9 cellular contexts compared by ENCODE assay signal in the genomic region with DNA sequence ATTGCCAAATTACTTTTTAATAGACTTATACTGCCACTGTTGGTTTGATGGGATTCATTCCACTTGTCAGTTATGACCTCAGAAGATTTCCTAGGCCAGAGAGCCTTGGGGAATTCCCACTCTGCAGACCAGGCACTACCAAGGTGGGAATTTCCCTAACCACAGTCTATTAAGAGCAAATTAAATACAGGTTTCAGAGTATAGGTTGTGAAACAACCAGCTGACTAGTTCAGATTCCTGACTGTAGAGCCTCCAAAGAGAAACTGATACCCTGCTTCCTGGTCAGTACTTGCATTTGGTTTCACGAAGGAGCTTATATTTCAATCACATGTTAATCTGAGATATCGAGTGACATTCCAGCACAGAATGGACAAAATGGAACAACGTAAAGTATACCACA.
A peak's percentile ranks its signal among the peaks of the same experiment; 100 is the strongest.
DNase-seq lines count a peak whose midpoint lies in the region; ATAC-seq, FAIRE-seq and TF ChIP-seq lines count a peak whose summit lies in the region.
"Had no signal": no experiment of that assay in that cellular context is flagged by ENCODE, and none has a peak within 500 bp of the region (broad histone marks: within the 10 kb centered on the region; RNA-seq: fewer than 3 reads in every experiment).

No MANE protein-coding gene starts in this region.

- WGBS in A549 (ENCODE audit: missing lambda C conversion rate): 73% methylated on average over 3 of the region's 3 CpGs

- TF ChIP-seq POLR2A in A549 (IDR thresholded peaks at IDR 0.05; ENCODE audit: low read length): no peak

- H3K4me1 ChIP-seq in A549 (peaks cover 18% of the 10 kb centered on the region), ascending aorta (no peaks in the 10 kb centered on the region)

- H3K27me3 ChIP-seq in ascending aorta: no peaks in the 10 kb centered on the region

- DNase-seq in A549 (ENCODE audit: low read depth in 1 of 2, low spot score in 1 of 2): peak; percentile 40 to 53
- peak; percentile 60 to 95 for DNase-seq in cardiac fibroblast (ENCODE audit: low read depth in 2 of 2)
- no peak for DNase-seq in stimulated activated effector memory CD8-positive, alpha-beta T cell treated with anti-CD3 and anti-CD28 coated beads, Interleukin-12 subunit alpha, Interleukin-12 subunit beta, amount 100 ng/mL, for 72 hours (ENCODE audit: low spot score in 2 of 2)
- DNase-seq in NCI-H1694 (lab: John Stamatoyannopoulos, UW): no peak
- DNase-seq in ascending aorta (ENCODE audit: low spot score in 2 of 2): no peak
- no peak for DNase-seq in D721Med (ENCODE audit: insufficient read length, low spot score)
- DNase-seq: activated T-cell treated with anti-CD3 and anti-CD28 coated beads, Interleukin-2, amount 50 U/mL, for 4 hours had no signal

- POLR2A ChIA-PET in A549 (lab: Yijun Ruan, JAX): no interaction called here

- peaks cover 12% of the 10 kb centered on the region for H3K9me3 Mint-ChIP-seq in stimulated activated effector memory CD8-positive, alpha-beta T cell treated with anti-CD3 and anti-CD28 coated beads, Interleukin-12 subunit alpha, Interleukin-12 subunit beta, amount 100 ng/mL, for 72 hours

- H3K36me3 Mint-ChIP-seq in stimulated activated effector memory CD8-positive, alpha-beta T cell treated with anti-CD3 and anti-CD28 coated beads, Interleukin-12 subunit alpha, Interleukin-12 subunit beta, amount 100 ng/mL, for 72 hours: peaks cover 6% of the 10 kb centered on the region

- H3K27ac ChIP-seq in A549: no peak overlapping the region
- no peak overlapping the region for H3K27ac ChIP-seq in ascending aorta

- H3K27ac Mint-ChIP-seq in stimulated activated effector memory CD8-positive, alpha-beta T cell treated with anti-CD3 and anti-CD28 coated beads, Interleukin-12 subunit alpha, Interleukin-12 subunit beta, amount 100 ng/mL, for 72 hours: no peak overlapping the region

- H3K4me1 Mint-ChIP-seq in stimulated activated effector memory CD8-positive, alpha-beta T cell treated with anti-CD3 and anti-CD28 coated beads, Interleukin-12 subunit alpha, Interleukin-12 subunit beta, amount 100 ng/mL, for 72 hours: peaks cover 7% of the 10 kb centered on the region

- no peak overlapping the region for H3K4me2 ChIP-seq in A549

- intact Hi-C loops in ascending aorta (cut with DNase I): no loop called here

- TF ChIP-seq RAD21 in A549 (conservative IDR thresholded peaks at IDR 0.05 in 1 of 2, IDR thresholded peaks at IDR 0.05 in 1 of 2): no peak

- no peak for TF ChIP-seq CTCF in A549 (IDR thresholded peaks at IDR 0.05)
- no peak for TF ChIP-seq CTCF in cardiac fibroblast (IDR thresholded peaks at IDR 0.05; ENCODE audit: low read depth, low read length)
- TF ChIP-seq CTCF in ascending aorta (IDR thresholded peaks at IDR 0.05): no peak
- TF ChIP-seq CTCF in D721Med (IDR thresholded peaks at IDR 0.05; ENCODE audit: insufficient read depth, missing control alignments): no peak

- H3K4me3 ChIP-seq in A549: no peak overlapping the region
- no peak overlapping the region for H3K4me3 ChIP-seq in cardiac fibroblast (replicated peaks in 1 of 2; ENCODE audit: low read depth in 2 of 2, low read length in 2 of 2)
- no peak overlapping the region for H3K4me3 ChIP-seq in ascending aorta

- TF ChIP-seq EP300 in A549 (IDR thresholded peaks at IDR 0.05): no peak

- H3K4me3 Mint-ChIP-seq in stimulated activated effector memory CD8-positive, alpha-beta T cell treated with anti-CD3 and anti-CD28 coated beads, Interleukin-12 subunit alpha, Interleukin-12 subunit beta, amount 100 ng/mL, for 72 hours: no peak overlapping the region
- H3K4me3 Mint-ChIP-seq: activated T-cell treated with anti-CD3 and anti-CD28 coated beads, Interleukin-2, amount 50 U/mL, for 4 hours had no signal

- H3K36me3 ChIP-seq in ascending aorta: peaks cover 0 to 5% of the 10 kb centered on the region in 2 donors

- peak; percentile 46 for FAIRE-seq in A549 (lab: Jason Lieb, UNC)
- no peak for FAIRE-seq in D721Med (lab: Jason Lieb, UNC)

- ATAC-seq in A549 (peak; percentile 64 to 83; a peak in 5 of 6 replicates), GM18870 (IDR thresholded peaks at IDR 0.05; ENCODE audit: unreplicated experiment) (peak; percentile 88), HG03342 (IDR thresholded peaks at IDR 0.05; ENCODE audit: unreplicated experiment) (peak; percentile 83)
- peak; percentile 71 for ATAC-seq in stimulated activated effector memory CD8-positive, alpha-beta T cell treated with anti-CD3 and anti-CD28 coated beads, Interleukin-12 subunit alpha, Interleukin-12 subunit beta, amount 100 ng/mL, for 72 hours

- H3K9me3 ChIP-seq in A549 (peaks cover 18% of the 10 kb centered on the region; the same call in 1 of the 3 replicates), ascending aorta (peaks cover 0 to 17% of the 10 kb centered on the region in 2 donors)

- CTCF ChIA-PET in A549 (lab: Yijun Ruan, JAX): interaction anchor here (0.6 to 1.3 kb wide), 5 partner anchors 13 to 738 kb away, joined by 3 to 5 read pairs (median 4); no protein-coding TSS in a partner anchor

TF ChIP-seq in A549, 52 proteins besides CTCF, POLR2A, EP300 and RAD21:
- TF ChIP-seq FOSL2 (IDR thresholded peaks at IDR 0.05) (no peak), FOSL2 (CRISPR knock-in tag; IDR thresholded peaks at IDR 0.05) (0 out of 2 replicates have a peak, but pooled peaks have one; percentile 17), CEBPB (IDR thresholded peaks at IDR 0.05) (peak in 1 of 2 experiments; percentile 42; a peak in 1 of 4 replicates), MYC (IDR thresholded peaks at IDR 0.05; ENCODE audit: borderline replicate concordance, low read length) (no peak)

Comparison
In these comparisons a context has a peak if more than half of its experiments do, and no peak if none do; other contexts are left out.
1. DNase-seq: peak in A549 (2 of 2) and cardiac fibroblast (2 of 2); none in stimulated activated effector memory CD8-positive, alpha-beta T cell treated with anti-CD3 and anti-CD28 coated beads, Interleukin-12 subunit alpha, Interleukin-12 subunit beta, amount 100 ng/mL, for 72 hours (0 of 2), NCI-H1694 (single experiment), ascending aorta (0 of 2) and D721Med (single experiment).
2. Peak in every context shown above with its lines, with median percentiles within 50 percentile points of each other: ATAC-seq.